Comparison of ENCODE assay signal across 1 cellular context in the genomic region with DNA sequence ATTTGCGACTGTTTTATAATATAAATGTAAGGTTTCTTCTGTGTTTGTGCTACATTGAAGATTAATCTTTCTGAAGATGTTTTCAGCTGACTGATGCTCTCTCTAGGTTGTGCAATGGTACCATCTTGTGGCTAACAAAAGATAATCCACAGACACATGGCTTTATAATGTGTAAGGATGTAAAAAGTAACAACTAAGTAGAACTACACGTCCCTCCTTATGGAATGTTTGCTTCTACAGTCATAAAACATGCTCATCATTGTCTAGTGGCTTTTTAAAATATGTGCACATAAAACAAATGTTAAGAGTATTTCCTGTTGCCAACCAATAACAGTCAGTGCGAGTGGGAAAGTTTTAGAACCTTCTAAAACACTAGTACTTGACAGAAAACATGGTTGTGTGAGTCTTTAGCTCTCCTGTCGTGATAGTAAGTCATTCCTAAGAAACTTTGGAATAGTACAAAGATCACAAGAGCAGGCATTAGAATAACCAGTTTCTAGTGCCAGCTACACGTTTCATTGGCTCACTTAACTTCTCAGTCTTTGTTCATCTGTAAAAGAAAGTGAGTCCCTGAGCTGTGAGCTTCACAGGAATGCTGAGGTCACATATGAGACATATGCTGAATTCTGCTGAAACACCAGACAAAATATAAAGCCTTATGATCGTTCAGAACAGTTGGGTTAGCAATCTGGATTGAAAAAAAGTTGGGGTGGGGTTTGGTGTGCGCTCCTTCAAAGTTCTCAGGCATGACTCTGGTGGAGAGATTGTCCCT.
TF ChIP-seq lines count a peak whose summit lies in the region.

No MANE protein-coding gene starts in this region.

TF ChIP-seq in K562, 482 proteins besides CTCF, POLR2A, EP300 and RAD21 (continued from another document):
- no peak for TF ChIP-seq RREB1 (CRISPR knock-in tag; IDR thresholded peaks at IDR 0.05)
- TF ChIP-seq TAF1 (IDR thresholded peaks at IDR 0.05; ENCODE audit: control insufficient read depth, extremely low read depth, insufficient read depth, low read length, severe bottlenecking), result no peak
- TF ChIP-seq, protein P1, sequence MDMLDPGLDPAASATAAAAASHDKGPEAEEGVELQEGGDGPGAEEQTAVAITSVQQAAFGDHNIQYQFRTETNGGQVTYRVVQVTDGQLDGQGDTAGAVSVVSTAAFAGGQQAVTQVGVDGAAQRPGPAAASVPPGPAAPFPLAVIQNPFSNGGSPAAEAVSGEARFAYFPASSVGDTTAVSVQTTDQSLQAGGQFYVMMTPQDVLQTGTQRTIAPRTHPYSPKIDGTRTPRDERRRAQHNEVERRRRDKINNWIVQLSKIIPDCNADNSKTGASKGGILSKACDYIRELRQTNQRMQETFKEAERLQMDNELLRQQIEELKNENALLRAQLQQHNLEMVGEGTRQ (CRISPR knock-in tag; IDR thresholded peaks at IDR 0.05), result no peak
- TF ChIP-seq ID3 (CRISPR knock-in tag; IDR thresholded peaks at IDR 0.05), result no peak
- TF ChIP-seq ID3 (tag; IDR thresholded peaks at IDR 0.05), result no peak
- no peak for TF ChIP-seq TFAM (CRISPR knock-in tag; conservative IDR thresholded peaks at IDR 0.05)
- TF ChIP-seq, protein P2, sequence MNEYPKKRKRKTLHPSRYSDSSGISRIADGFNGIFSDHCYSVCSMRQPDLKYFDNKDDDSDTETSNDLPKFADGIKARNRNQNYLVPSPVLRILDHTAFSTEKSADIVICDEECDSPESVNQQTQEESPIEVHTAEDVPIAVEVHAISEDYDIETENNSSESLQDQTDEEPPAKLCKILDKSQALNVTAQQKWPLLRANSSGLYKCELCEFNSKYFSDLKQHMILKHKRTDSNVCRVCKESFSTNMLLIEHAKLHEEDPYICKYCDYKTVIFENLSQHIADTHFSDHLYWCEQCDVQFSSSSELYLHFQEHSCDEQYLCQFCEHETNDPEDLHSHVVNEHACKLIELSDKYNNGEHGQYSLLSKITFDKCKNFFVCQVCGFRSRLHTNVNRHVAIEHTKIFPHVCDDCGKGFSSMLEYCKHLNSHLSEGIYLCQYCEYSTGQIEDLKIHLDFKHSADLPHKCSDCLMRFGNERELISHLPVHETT (CRISPR knock-in tag; conservative IDR thresholded peaks at IDR 0.05 in 1 of 2, IDR thresholded peaks at IDR 0.05 in 1 of 2), result no peak
- TF ChIP-seq ZNF707 (CRISPR knock-in tag; conservative IDR thresholded peaks at IDR 0.05), result no peak
- TF ChIP-seq POLR2H (tag; IDR thresholded peaks at IDR 0.05; ENCODE audit: low read depth), result no peak
